24 cellular contexts compared by ENCODE assay signal in the genomic region with DNA sequence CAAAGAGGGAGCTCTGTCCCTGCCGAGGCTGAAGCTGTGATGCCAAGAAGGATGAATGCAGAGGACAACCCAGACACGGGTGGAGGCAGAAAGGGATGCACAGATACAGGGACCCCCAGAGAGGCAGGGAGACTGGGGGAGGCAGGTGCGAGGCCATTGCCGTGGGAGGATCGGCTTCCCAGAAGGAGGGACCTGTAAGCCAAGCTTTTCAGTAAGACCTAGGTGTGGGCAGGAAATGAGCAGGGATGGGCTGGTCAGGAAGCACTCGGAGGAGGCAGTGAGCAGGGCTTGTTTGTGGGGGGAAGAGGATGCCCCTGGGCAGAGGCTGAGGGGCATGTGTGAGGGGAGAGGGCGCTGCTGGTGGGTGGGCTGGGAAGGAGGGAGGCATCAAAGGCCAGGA.
DNase-seq lines count a peak whose midpoint lies in the region; ATAC-seq, FAIRE-seq and TF ChIP-seq lines count a peak whose summit lies in the region.
"Had no signal": no experiment of that assay in that cellular context is flagged by ENCODE, and none has a peak within 500 bp of the region (broad histone marks: within the 10 kb centered on the region; RNA-seq: fewer than 3 reads in every experiment).

No MANE protein-coding gene starts in this region.

- no peak overlapping the region for H3K9ac ChIP-seq in H1 (replicated peaks in 1 of 4; ENCODE audit: extremely low read depth in 1 of 4, low read depth in 3 of 4, low read length in 3 of 4)
- H3K9ac ChIP-seq in neural progenitor cell: no peak overlapping the region

- no peaks in the 10 kb centered on the region for H3K36me3 ChIP-seq in GM23338 (ENCODE audit: insufficient read depth)
- H3K36me3 ChIP-seq in HEK293 (ENCODE audit: control insufficient read depth in 2 of 2, insufficient read depth in 1 of 2, low read length in 2 of 2): no peaks in the 10 kb centered on the region
- H3K36me3 ChIP-seq in H1 (ENCODE audit: control insufficient read depth in 2 of 4, insufficient read depth in 4 of 4, low read length in 3 of 4): no peaks in the 10 kb centered on the region
- H3K36me3 ChIP-seq in neural progenitor cell: no peaks in the 10 kb centered on the region

- no peak for TF ChIP-seq POLR2A in H1 (IDR thresholded peaks at IDR 0.05; ENCODE audit: control extremely low read depth in 1 of 2, low read depth in 2 of 2, low read length in 2 of 2)

- no peak overlapping the region; the same call in 1 of the 2 replicates for H4K8ac ChIP-seq in H1 (ENCODE audit: extremely low read depth, insufficient read depth, low read length)

- H3K23me2 ChIP-seq in H1 (ENCODE audit: low read depth, low read length): no peaks in the 10 kb centered on the region

- no peak for ATAC-seq in GM23338
- no peak for ATAC-seq in stimulated activated memory B cell treated with anti-CD40 and anti-IgM and Interleukin-4, amounts not matched to agents 10 μg/mL and 1 μg/mL and 100 μg/mL, for 72 hours
- ATAC-seq: CD8-positive, alpha-beta T cell; GM12878; Panc1 had no signal

- POLR2A ChIA-PET in HEK293 (lab: Yijun Ruan, JAX): interaction anchor here (0.6 kb wide), 1 partner anchor 124 kb away, joined by 3 read pairs; no protein-coding TSS in a partner anchor
- POLR2A ChIA-PET in H1 (lab: Charles Lee; ENCODE audit: partially characterized antibody): interaction anchor here (0.6 to 1.2 kb wide), 4 partner anchors 13 to 258 kb away, joined by 3 to 5 read pairs (median 3); no protein-coding TSS in a partner anchor

- H3K4me1 Mint-ChIP-seq in GM23338 (peaks cover 29% of the 10 kb centered on the region), neural progenitor cell (peaks cover 67% of the 10 kb centered on the region)
- no peaks in the 10 kb centered on the region for H3K4me1 Mint-ChIP-seq in stimulated activated memory B cell treated with anti-CD40 and anti-IgM and Interleukin-4, amounts not matched to agents 10 μg/mL and 1 μg/mL and 100 μg/mL, for 72 hours

- H3K23ac ChIP-seq in H1 (ENCODE audit: insufficient read length): no peak overlapping the region

- H3K9me3 Mint-ChIP-seq in GM23338 (no peaks in the 10 kb centered on the region), neural progenitor cell (peaks cover under 1% of the 10 kb centered on the region)
- no peaks in the 10 kb centered on the region for H3K9me3 Mint-ChIP-seq in stimulated activated memory B cell treated with anti-CD40 and anti-IgM and Interleukin-4, amounts not matched to agents 10 μg/mL and 1 μg/mL and 100 μg/mL, for 72 hours
- H3K9me3 Mint-ChIP-seq: CD8-positive, alpha-beta T cell; HFFc6 had no signal

- no peak overlapping the region for H3K14ac ChIP-seq in H1 (ENCODE audit: insufficient read length)

- H4K91ac ChIP-seq in H1 (replicated peaks; ENCODE audit: insufficient read length, low read length): no peak overlapping the region

- 90% methylated on average over 7 of the region's 7 CpGs; no CpG with 5 or more reads in 1 of the 2 experiments for WGBS in H1 (ENCODE audit: extremely low coverage in 1 of 2, insufficient coverage in 1 of 2, insufficient read length in 1 of 2, insufficient replicate concordance in 2 of 2, low coverage in 1 of 2, low lambda C conversion rate in 2 of 2, missing lambda C conversion rate in 1 of 2), 2 experiments

- no peak overlapping the region for H2BK5ac ChIP-seq in H1 (ENCODE audit: low read depth, low read length)

- H4K20me1 ChIP-seq in GM23338 (replicated peaks; ENCODE audit: insufficient read depth) (no peaks in the 10 kb centered on the region), H1 (replicated peaks in 1 of 2; ENCODE audit: control insufficient read depth in 1 of 2, insufficient read depth in 2 of 2, low read length in 2 of 2) (no peaks in the 10 kb centered on the region), neural progenitor cell (ENCODE audit: low read depth) (peaks cover 87% of the 10 kb centered on the region)

- H3K9me3 ChIP-seq in HEK293 (ENCODE audit: control insufficient read depth, insufficient read depth, low read depth, low read length) (no peaks in the 10 kb centered on the region), H1 (ENCODE audit: insufficient read depth in 2 of 2, low read depth in 1 of 2, low read length in 1 of 2) (no peaks in the 10 kb centered on the region), neural progenitor cell (ENCODE audit: low read depth) (no peaks in the 10 kb centered on the region)
- H3K9me3 ChIP-seq: Caco-2 had no signal

- H3K4me1 ChIP-seq in GM23338 (ENCODE audit: insufficient read depth): peaks cover 10% of the 10 kb centered on the region; the same call in 1 of the 2 replicates
- no peaks in the 10 kb centered on the region for H3K4me1 ChIP-seq in HEK293 (ENCODE audit: control insufficient read depth, insufficient read depth, low read length)
- peaks cover 12 to 29% (median 16%) of the 10 kb centered on the region in 4 experiments for H3K4me1 ChIP-seq in H1 (replicated peaks in 1 of 4; ENCODE audit: control insufficient read depth in 3 of 4, insufficient read depth in 4 of 4, low read length in 3 of 4)
- H3K4me1 ChIP-seq in neural progenitor cell: peaks cover 28% of the 10 kb centered on the region
- H3K4me1 ChIP-seq: Caco-2 had no signal

- TF ChIP-seq CTCF in GM23338 (conservative IDR thresholded peaks at IDR 0.05; ENCODE audit: low read depth in 2 of 2): no peak
- no peak for TF ChIP-seq CTCF in HEK293 (tag by site-specific recombination; IDR thresholded peaks at IDR 0.05)
- no peak for TF ChIP-seq CTCF in H1 (IDR thresholded peaks at IDR 0.05; ENCODE audit: control extremely low read depth in 1 of 3, insufficient read depth in 1 of 3, low read depth in 1 of 3, low read length in 3 of 3)
- TF ChIP-seq CTCF in neural progenitor cell (IDR thresholded peaks at IDR 0.05): no peak

- H2BK15ac ChIP-seq in H1 (ENCODE audit: low read length): peak overlapping the region; percentile 4; the same call in 1 of the 2 replicates

- no peak overlapping the region for H3K4ac ChIP-seq in H1 (replicated peaks; ENCODE audit: insufficient read length, low read depth, low read length)

- H3K36me3 Mint-ChIP-seq in GM23338 (ENCODE audit: low read depth): no peaks in the 10 kb centered on the region
- no peaks in the 10 kb centered on the region for H3K36me3 Mint-ChIP-seq in neural progenitor cell
- no peaks in the 10 kb centered on the region for H3K36me3 Mint-ChIP-seq in stimulated activated memory B cell treated with anti-CD40 and anti-IgM and Interleukin-4, amounts not matched to agents 10 μg/mL and 1 μg/mL and 100 μg/mL, for 72 hours
- H3K36me3 Mint-ChIP-seq: CD8-positive, alpha-beta T cell had no signal

- H3K4me2 ChIP-seq in GM23338: no peak overlapping the region
- H3K4me2 ChIP-seq in H1 (ENCODE audit: insufficient read depth in 1 of 2, low read depth in 2 of 2, low read length in 2 of 2): no peak overlapping the region
- no peak overlapping the region for H3K4me2 ChIP-seq in neural progenitor cell

- H3K27me3 Mint-ChIP-seq in GM23338 (ENCODE audit: insufficient read depth, low read depth, poor library complexity) (peaks cover 3% of the 10 kb centered on the region), neural progenitor cell (ENCODE audit: insufficient read depth, low read depth) (peaks cover 36% of the 10 kb centered on the region)
- peaks cover 73% of the 10 kb centered on the region for H3K27me3 Mint-ChIP-seq in stimulated activated memory B cell treated with anti-CD40 and anti-IgM and Interleukin-4, amounts not matched to agents 10 μg/mL and 1 μg/mL and 100 μg/mL, for 72 hours

- H3K9me2 ChIP-seq in GM23338 (ENCODE audit: insufficient read depth): no peaks in the 10 kb centered on the region

- CTCF ChIA-PET in HEK293 (lab: Yijun Ruan, JAX) (no interaction called here), H1 (lab: Charles Lee; ENCODE audit: partially characterized antibody) (interaction anchor here (0.5 to 2.0 kb wide), 4 partner anchors 71 to 112 kb away, joined by 3 to 6 read pairs (median 3); no protein-coding TSS in a partner anchor)

- H3K27me3 ChIP-seq in GM23338 (ENCODE audit: insufficient read depth) (no peaks in the 10 kb centered on the region), H1 (replicated peaks in 1 of 4; ENCODE audit: control insufficient read depth in 3 of 4, extremely low read depth in 1 of 4, insufficient read depth in 3 of 4, low read length in 3 of 4) (peaks cover 0 to 22% (median 6%) of the 10 kb centered on the region in 4 experiments; a peak in 5 of 7 replicates), neural progenitor cell (peaks cover 99% of the 10 kb centered on the region)

- H3K18ac ChIP-seq in H1 (ENCODE audit: extremely low read depth, low read length): no peak overlapping the region

- H4K5ac ChIP-seq in H1 (ENCODE audit: insufficient read length, low read depth, low read length): no peak overlapping the region

- H3K27ac ChIP-seq in GM23338 (ENCODE audit: low read depth): no peak overlapping the region
- H3K27ac ChIP-seq in HEK293 (ENCODE audit: extremely low read depth, low read depth, low read length): no peak overlapping the region
- H3K27ac ChIP-seq in H1 (ENCODE audit: low read depth, low read length): no peak overlapping the region
- H3K27ac ChIP-seq in neural progenitor cell: no peak overlapping the region
- H3K27ac ChIP-seq: RWPE1 had no signal

- H3K4me3 ChIP-seq in GM23338 (no peak overlapping the region), HEK293 (ENCODE audit: low read depth, low read length) (no peak overlapping the region), H1 (ENCODE audit: extremely low read depth in 1 of 4, insufficient read depth in 2 of 4, low read depth in 3 of 4, low read length in 4 of 4) (no peak overlapping the region), neural progenitor cell (no peak overlapping the region)
- H3K4me3 ChIP-seq: GM12878 had no signal

- FAIRE-seq in H1 (lab: Jason Lieb, UNC): no peak
- FAIRE-seq: GM12878, H54 had no signal

- H3K27ac Mint-ChIP-seq in GM23338: no peak overlapping the region
- H3K27ac Mint-ChIP-seq in neural progenitor cell: peak overlapping the region; percentile 90
- no peak overlapping the region for H3K27ac Mint-ChIP-seq in stimulated activated memory B cell treated with anti-CD40 and anti-IgM and Interleukin-4, amounts not matched to agents 10 μg/mL and 1 μg/mL and 100 μg/mL, for 72 hours
- H3K27ac Mint-ChIP-seq: CD8-positive, alpha-beta T cell; HFFc6 had no signal

- no peak overlapping the region for H3K56ac ChIP-seq in H1 (replicated peaks; ENCODE audit: insufficient read length, low read depth, low read length)

- no peak for TF ChIP-seq EP300 in H1 (IDR thresholded peaks at IDR 0.05; ENCODE audit: borderline replicate concordance in 1 of 2, low read depth in 2 of 2, low read length in 2 of 2)

- no peak overlapping the region for H2BK20ac ChIP-seq in H1 (ENCODE audit: low read length)

- H3F3A ChIP-seq in GM23338 (replicated peaks; ENCODE audit: low read depth) (no peaks in the 10 kb centered on the region), neural progenitor cell (ENCODE audit: low read depth) (peaks cover 25% of the 10 kb centered on the region)

- H2BK12ac ChIP-seq in H1 (ENCODE audit: low read depth, low read length): no peak overlapping the region

- H2AK5ac ChIP-seq in H1 (ENCODE audit: low read depth, low read length): 0 out of 2 replicates have a peak overlapping the region, but pooled peaks have one; percentile 42

- TF ChIP-seq RAD21 in H1 (IDR thresholded peaks at IDR 0.05 in 1 of 2, conservative IDR thresholded peaks at IDR 0.05 in 1 of 2; ENCODE audit: low read depth in 2 of 2, low read length in 2 of 2): no peak

- peak overlapping the region; percentile 52; the same call in 1 of the 2 replicates for H2AFZ ChIP-seq in GM23338
- no peak overlapping the region; the same call in 1 of the 2 replicates for H2AFZ ChIP-seq in H1 (ENCODE audit: low read length)
- H2AFZ ChIP-seq in neural progenitor cell (replicated peaks): no peak overlapping the region

- H3K79me1 ChIP-seq in H1 (ENCODE audit: low read depth, low read length): no peaks in the 10 kb centered on the region

- no peak overlapping the region for H2BK120ac ChIP-seq in H1 (replicated peaks; ENCODE audit: low read depth, low read length)

- no peak overlapping the region for H3K4me3 Mint-ChIP-seq in GM23338
- H3K4me3 Mint-ChIP-seq in neural progenitor cell: peak overlapping the region; percentile 42
- no peak overlapping the region for H3K4me3 Mint-ChIP-seq in stimulated activated memory B cell treated with anti-CD40 and anti-IgM and Interleukin-4, amounts not matched to agents 10 μg/mL and 1 μg/mL and 100 μg/mL, for 72 hours
- H3K4me3 Mint-ChIP-seq: CD8-positive, alpha-beta T cell; HFFc6 had no signal

- no peaks in the 10 kb centered on the region for H3K79me2 ChIP-seq in GM23338 (replicated peaks; ENCODE audit: insufficient read depth)
- H3K79me2 ChIP-seq in H1 (ENCODE audit: control insufficient read depth in 1 of 2, insufficient read depth in 2 of 2, low read length in 2 of 2): no peaks in the 10 kb centered on the region
- H3K79me2 ChIP-seq in neural progenitor cell (ENCODE audit: low read depth): no peaks in the 10 kb centered on the region

- DNase-seq in GM23338 (ENCODE audit: low spot score) (no peak), H1 (ENCODE audit: low read depth in 1 of 2, low spot score in 2 of 2) (no peak), neural progenitor cell (ENCODE audit: low spot score) (no peak), GM19238 (ENCODE audit: insufficient read length, low spot score) (no peak), SKM-1 treated with dmso at 0.1 percent for 144 hours (lab: John Stamatoyannopoulos, UW; ENCODE audit: unreplicated experiment) (no peak)
- no peak for DNase-seq in stimulated activated CD4-positive, alpha-beta T cell treated with anti-CD3 and anti-CD28 coated beads, Interleukin-4, amount 100 ng/mL, for 24 hours
- DNase-seq: C1 segment of cervical spinal cord; CD8-positive, alpha-beta T cell; GDM1; HFFc6; KBM-7; NCI-H1105 treated with DMSO at 0.1 percent for 48 hours; NCI-H146; NCI-H2029; NCI-H446; NCI-H524 treated with DMSO at 0.1 percent for 48 hours; SHP77 treated with DMSO at 0.1 percent for 48 hours had no signal
